ENCODE assay signal across 10 cellular contexts in genomic region chr22:21593406-21594232, GRCh38. TPM values are rescaled to one million over a fixed set of nuclear protein-coding genes. Genes with fewer than 3 reads are reported as not detected.
DNase-seq lines count a peak whose midpoint lies in the region; ATAC-seq, FAIRE-seq and TF ChIP-seq lines count a peak whose summit lies in the region.
"Had no signal": no experiment of that assay in that cellular context is flagged by ENCODE, and none has a peak within 500 bp of the region (broad histone marks: within the 10 kb centered on the region; RNA-seq: fewer than 3 reads in every experiment).

No MANE protein-coding gene starts in this region.

- no peak overlapping the region for H4K8ac ChIP-seq in H9 (replicated peaks; ENCODE audit: insufficient read length, low read depth, low read length)

- no peak overlapping the region for H3K9ac ChIP-seq in H9 (ENCODE audit: extremely low read depth, insufficient read length, low read length)

- FAIRE-seq in bronchial epithelial cell (lab: Jason Lieb, UNC): no peak

- H3T11ph ChIP-seq in H9 (ENCODE audit: low read length): no peak overlapping the region

- H3K27ac ChIP-seq in H9 (ENCODE audit: insufficient read length, low read depth, low read length): no peak overlapping the region
- H3K27ac ChIP-seq in aorta (ENCODE audit: low read depth in 1 of 2, low read length in 2 of 2): no peak overlapping the region
- H3K27ac ChIP-seq in suprapubic skin: no peak overlapping the region

- H3K27me3 Mint-ChIP-seq in H9 (ENCODE audit: low read depth): no peaks in the 10 kb centered on the region

- H2BK12ac ChIP-seq in H9 (ENCODE audit: insufficient read length, low read depth, low read length): no peak overlapping the region

- DNase-seq in BE2C (peak; percentile 34), H9 (peak; percentile 54), bronchial epithelial cell (ENCODE audit: low read depth) (no peak), kidney epithelial cell (ENCODE audit: low read depth) (no peak), aorta (no peak), dermis blood vessel endothelial cell (no peak), suprapubic skin (ENCODE audit: low spot score in 2 of 2) (no peak), NCI-H446 treated with DMSO at 0.1 percent for 48 hours (lab: John Stamatoyannopoulos, UW) (no peak)

- H3K9me3 ChIP-seq in BE2C: no peaks in the 10 kb centered on the region
- H3K9me3 ChIP-seq in H9 (ENCODE audit: control insufficient read depth, low read depth, low read length): no peaks in the 10 kb centered on the region
- no peaks in the 10 kb centered on the region for H3K9me3 ChIP-seq in aorta (ENCODE audit: control insufficient read depth, low read length)
- H3K9me3 ChIP-seq in suprapubic skin: no peaks in the 10 kb centered on the region

- H3K4me3 Mint-ChIP-seq in H9: no peak overlapping the region; a peak in 1 of 5 replicates
- H3K4me3 Mint-ChIP-seq: nephron had no signal

- H3K4me3 ChIP-seq in BE2C (ENCODE audit: low read depth, low read length): no peak overlapping the region
- no peak overlapping the region for H3K4me3 ChIP-seq in bronchial epithelial cell (ENCODE audit: low read depth, low read length)
- no peak overlapping the region for H3K4me3 ChIP-seq in kidney epithelial cell (ENCODE audit: low read depth, low read length)
- H3K4me3 ChIP-seq in aorta (ENCODE audit: low read length in 2 of 2): no peak overlapping the region
- no peak overlapping the region for H3K4me3 ChIP-seq in suprapubic skin

- TF ChIP-seq POLR2A in suprapubic skin (IDR thresholded peaks at IDR 0.05): no peak

- H3K4me1 ChIP-seq in BE2C: no peaks in the 10 kb centered on the region
- no peaks in the 10 kb centered on the region for H3K4me1 ChIP-seq in H9 (ENCODE audit: insufficient read depth, low read length)
- H3K4me1 ChIP-seq in aorta (ENCODE audit: control insufficient read depth in 1 of 2, insufficient read depth in 2 of 2, low read length in 2 of 2): peaks cover 0 to 6% of the 10 kb centered on the region in 2 donors
- H3K4me1 ChIP-seq in suprapubic skin: peaks cover 22% of the 10 kb centered on the region

- no peaks in the 10 kb centered on the region for H3K9me3 Mint-ChIP-seq in H9
- H3K9me3 Mint-ChIP-seq: nephron had no signal

- no peak overlapping the region for H2BK5ac ChIP-seq in H9 (ENCODE audit: insufficient read length, low read length)

- H2AK5ac ChIP-seq in H9 (ENCODE audit: insufficient read length, low read length): no peak overlapping the region

- no peak overlapping the region for H2AFZ ChIP-seq in H9 (ENCODE audit: low read length)

- H4K5ac ChIP-seq in H9 (ENCODE audit: insufficient read length, low read depth, low read length): no peak overlapping the region

- no peak overlapping the region for H4K91ac ChIP-seq in H9 (ENCODE audit: insufficient read length, low read depth, low read length)

- no peak for ATAC-seq in aorta (ENCODE audit: low FRiP score)

- no CpG with 5 or more reads among the region's 11 CpGs for WGBS in H9 (ENCODE audit: extremely low coverage, insufficient read length, low lambda C conversion rate)
- WGBS in aorta, 2 donors: 62 to 64% methylated on average over 11 of the region's 11 CpGs
- 74% methylated on average over 11 of the region's 11 CpGs for WGBS in suprapubic skin

- intact Hi-C loops in aorta (cut with DNase I): no loop called here

- H3K79me2 ChIP-seq in H9 (ENCODE audit: insufficient read depth, low read length): peaks cover 41% of the 10 kb centered on the region; the same call in 1 of the 2 replicates

- peak; percentile 56 for TF ChIP-seq CTCF in BE2C (IDR thresholded peaks at IDR 0.05; ENCODE audit: low read depth, low read length)
- peak; percentile 73 for TF ChIP-seq CTCF in H9 (conservative IDR thresholded peaks at IDR 0.05)
- peak; percentile 49 for TF ChIP-seq CTCF in bronchial epithelial cell (IDR thresholded peaks at IDR 0.05; ENCODE audit: insufficient read depth, low read length, severe bottlenecking)
- TF ChIP-seq CTCF in kidney epithelial cell (IDR thresholded peaks at IDR 0.05; ENCODE audit: insufficient read depth, low read length, poor library complexity, severe bottlenecking): peak; percentile 32
- TF ChIP-seq CTCF in suprapubic skin (IDR thresholded peaks at IDR 0.05): no peak

- no peak overlapping the region for H3K4ac ChIP-seq in H9 (ENCODE audit: low read depth, low read length)

- H3K14ac ChIP-seq in H9 (ENCODE audit: insufficient read depth, low read length): no peak overlapping the region

- no peak overlapping the region for H3K18ac ChIP-seq in H9 (ENCODE audit: insufficient read length, low read depth, low read length)

- no peak overlapping the region for H3K23ac ChIP-seq in H9 (ENCODE audit: insufficient read length, low read depth, low read length)

- TF ChIP-seq EP300 in suprapubic skin (IDR thresholded peaks at IDR 0.05): no peak

- H3K27me3 ChIP-seq in BE2C (no peaks in the 10 kb centered on the region), H9 (ENCODE audit: insufficient read depth, low read length) (no peaks in the 10 kb centered on the region), bronchial epithelial cell (ENCODE audit: control insufficient read depth, insufficient read depth, low read length) (no peaks in the 10 kb centered on the region), kidney epithelial cell (ENCODE audit: control insufficient read depth, insufficient read depth, low read length) (no peaks in the 10 kb centered on the region), aorta (ENCODE audit: control insufficient read depth in 1 of 2, insufficient read depth in 2 of 2, low read length in 1 of 2) (no peaks in the 10 kb centered on the region), suprapubic skin (no peaks in the 10 kb centered on the region)

- peaks cover 11% of the 10 kb centered on the region for H3K79me1 ChIP-seq in H9 (ENCODE audit: insufficient read depth, low read depth, low read length, poor library complexity, severe bottlenecking)

- H3K36me3 Mint-ChIP-seq in H9 (ENCODE audit: insufficient read depth in 1 of 3, low read depth in 3 of 3): peaks cover 34 to 48% (median 44%) of the 10 kb centered on the region in 3 experiments; a peak in 6 of 7 replicates

- no peak overlapping the region for H3K4me2 ChIP-seq in H9 (ENCODE audit: insufficient read depth, insufficient read length, low read length)

- peaks cover 2% of the 10 kb centered on the region for H4K20me1 ChIP-seq in H9 (ENCODE audit: control insufficient read depth, insufficient read depth, insufficient read length)

- H3K56ac ChIP-seq in H9 (ENCODE audit: insufficient read length, low read depth, low read length): no peak overlapping the region

- no peak overlapping the region for H2BK20ac ChIP-seq in H9 (ENCODE audit: low read depth, low read length, poor library complexity, severe bottlenecking)

- H3K23me2 ChIP-seq in H9 (ENCODE audit: insufficient read length, low read depth, low read length, poor library complexity, severe bottlenecking): no peaks in the 10 kb centered on the region

- H3K36me3 ChIP-seq in BE2C (peaks cover 56% of the 10 kb centered on the region), bronchial epithelial cell (ENCODE audit: control insufficient read depth, insufficient read depth, low read length) (peaks cover 13% of the 10 kb centered on the region), kidney epithelial cell (ENCODE audit: control insufficient read depth, insufficient read depth, low read length) (no peaks in the 10 kb centered on the region), aorta (ENCODE audit: control insufficient read depth in 1 of 2, insufficient read depth in 2 of 2, low read length in 1 of 2) (peaks cover 5 to 9% of the 10 kb centered on the region in 2 donors), suprapubic skin (peaks cover 45% of the 10 kb centered on the region)

- H2BK120ac ChIP-seq in H9 (ENCODE audit: low read depth, low read length, poor library complexity, severe bottlenecking): no peak overlapping the region

- H3K4me1 Mint-ChIP-seq in H9: peaks cover 12 to 20% of the 10 kb centered on the region in 2 experiments

- no peak overlapping the region for H2BK15ac ChIP-seq in H9 (ENCODE audit: low read depth, low read length)

- H3K27ac Mint-ChIP-seq in H9: peak overlapping the region in 2 of 3 experiments; percentile 38 to 60; a peak in 5 of 7 replicates
- H3K27ac Mint-ChIP-seq: nephron had no signal

RNA-seq across cellular contexts. Expression of gene UBE2L3, which starts 26.1 kb away (rescaled TPM):
- 143 TPM for polyA plus RNA-seq in BE2C (2012; ENCODE audit: insufficient read depth, insufficient read length, low read depth)
- total RNA-seq in H9 (2021) (78.7 and 79.7 TPM in 2 replicates), bronchial epithelial cell (14.7 and 23.3 TPM in 2 replicates), kidney epithelial cell (60.0 and 63.0 TPM in 2 replicates), aorta (10 to 100 TPM; 34.1 to 39.4 TPM), dermis blood vessel endothelial cell (33.5 and 50.3 TPM in 2 replicates), suprapubic skin (10 to 100 TPM; 28.6 to 52.2 (median 48.1) TPM)
- polyA plus RNA-seq in aorta: 10 to 100 TPM; 42.6 to 54.5 TPM

RNA-seq across cellular contexts. Expression of gene YDJC, which starts 36.2 kb away (rescaled TPM):
- polyA plus RNA-seq in BE2C (2012; ENCODE audit: insufficient read depth, insufficient read length, low read depth): 122 TPM
- total RNA-seq in H9 (2021) (29.8 and 30.2 TPM in 2 replicates), bronchial epithelial cell (43.4 and 67.9 TPM in 2 replicates), kidney epithelial cell (95.5 and 128 TPM in 2 replicates), aorta (10 to 100 TPM in 1 of 2 donors, 1 to 10 TPM in 1; 9.0 to 10.2 TPM), dermis blood vessel endothelial cell (21.3 and 25.0 TPM in 2 replicates), suprapubic skin (10 to 100 TPM; 28.6 to 34.6 (median 30.9) TPM)
- polyA plus RNA-seq in aorta: 10 to 100 TPM; 11.8 to 12.0 TPM

RNA-seq across cellular contexts. Expression of gene CCDC116, which starts 38.9 kb away (rescaled TPM):
- 0.51 TPM for polyA plus RNA-seq in BE2C (2012; ENCODE audit: insufficient read depth, insufficient read length, low read depth)
- total RNA-seq in H9 (2021) (0.22 and 0.63 TPM in 2 replicates), bronchial epithelial cell (not detected in 2 replicates), kidney epithelial cell (0.38 TPM in 1 of 2 replicates, not detected in the other), aorta (1 to 10 TPM; 1.0 to 1.8 TPM), dermis blood vessel endothelial cell (0.17 and 0.28 TPM in 2 replicates), suprapubic skin (1 to 10 TPM in 2 of 4 donors, not detected in 2; 1.0 TPM)
- 1 to 10 TPM in 1 of 2 donors, not detected in 1; 2.5 TPM for polyA plus RNA-seq in aorta

RNA-seq across cellular contexts. Expression of gene RIMBP3C, which starts 42.4 kb away (rescaled TPM):
- polyA plus RNA-seq in BE2C (2012; ENCODE audit: insufficient read depth, insufficient read length, low read depth): 0.59 TPM
- total RNA-seq in H9 (2021) (0.22 and 0.44 TPM in 2 replicates), bronchial epithelial cell (under 0.01 TPM in 2 replicates), kidney epithelial cell (0.29 and 0.48 TPM in 2 replicates), aorta (under 1 TPM in 1 of 2 donors, not detected in 1; 0.32 TPM), dermis blood vessel endothelial cell (0.09 and 0.17 TPM in 2 replicates), suprapubic skin (under 1 TPM in 1 of 4 donors, not detected in 3; 0.19 TPM)
- polyA plus RNA-seq in aorta: not detected
- total RNA-seq: RPMI7951 had no signal

RNA-seq across cellular contexts. Expression of gene SDF2L1, which starts 48.5 kb away (rescaled TPM):
- polyA plus RNA-seq in BE2C (2012; ENCODE audit: insufficient read depth, insufficient read length, low read depth): 204 TPM
- total RNA-seq in H9 (2021) (36.0 TPM in 2 replicates), bronchial epithelial cell (33.0 and 67.9 TPM in 2 replicates), kidney epithelial cell (82.8 and 87.1 TPM in 2 replicates), aorta (10 to 100 TPM; 24.8 to 38.7 TPM), dermis blood vessel endothelial cell (31.1 and 35.3 TPM in 2 replicates), suprapubic skin (10 to 100 TPM; 11.2 to 23.6 (median 18.7) TPM)
- polyA plus RNA-seq in aorta: 10 to 100 TPM; 16.7 to 34.7 TPM

Comparison
In these comparisons a context has a peak if more than half of its experiments do, and no peak if none do; other contexts are left out.
1. DNase-seq: peak in BE2C (single experiment) and H9 (single experiment); none in bronchial epithelial cell (single experiment), kidney epithelial cell (single experiment), aorta (0 of 2), dermis blood vessel endothelial cell (single experiment), suprapubic skin (0 of 2) and NCI-H446 treated with DMSO at 0.1 percent for 48 hours (single experiment).
2. CTCF ChIP-seq: peak in BE2C (single experiment), H9 (single experiment), bronchial epithelial cell (single experiment) and kidney epithelial cell (single experiment); none in suprapubic skin (0 of 2).